Comparison of ENCODE assay signal across 8 cellular contexts in the genomic region with DNA sequence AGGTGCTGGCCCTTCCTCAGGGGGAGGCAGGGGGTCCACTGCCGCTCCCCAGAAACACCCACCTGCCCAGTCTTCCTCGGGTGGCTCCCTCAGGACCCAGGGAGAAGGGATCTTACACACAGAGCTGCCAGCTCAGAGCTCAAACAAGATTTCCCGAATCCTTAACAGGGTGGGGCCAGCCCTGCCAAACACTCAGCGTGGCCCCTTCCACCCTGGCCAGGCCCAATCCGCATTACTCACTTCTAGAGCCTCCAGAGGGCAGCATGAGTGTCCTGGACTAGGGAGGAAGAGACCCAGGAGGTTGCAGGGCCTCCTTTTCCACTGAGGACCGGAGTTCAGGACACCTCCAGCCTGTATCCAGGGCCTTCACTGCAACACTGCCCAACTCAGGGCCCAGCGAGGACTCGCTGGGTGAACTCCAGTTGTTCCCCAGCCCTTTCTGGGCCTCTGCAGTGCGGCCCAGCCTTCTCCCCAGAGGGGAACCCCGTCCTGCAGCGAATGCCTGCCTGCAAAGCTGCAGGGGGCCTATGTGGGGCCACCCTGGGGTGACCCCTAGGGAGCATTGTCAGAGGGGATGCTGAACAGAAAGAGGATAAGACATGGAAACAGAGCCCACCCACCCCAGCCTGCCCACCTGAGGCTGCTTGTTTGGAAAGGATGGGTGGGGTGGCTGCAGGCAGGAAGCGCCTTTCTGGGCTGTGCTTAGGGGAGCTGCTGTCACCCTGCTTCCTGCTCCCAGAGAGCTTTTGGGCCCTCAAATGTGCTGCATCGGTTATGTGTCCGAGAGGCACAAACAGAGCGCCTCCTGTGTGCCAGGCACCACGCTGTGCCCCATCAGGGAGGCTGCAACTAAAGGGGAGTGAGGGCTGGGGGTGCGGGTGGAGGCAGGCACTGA. TPM values are rescaled to one million over a fixed set of nuclear protein-coding genes. Genes with fewer than 3 reads are reported as not detected.
DNase-seq lines count a peak whose midpoint lies in the region; ATAC-seq and TF ChIP-seq lines count a peak whose summit lies in the region.

No MANE protein-coding gene starts in this region.

- no peak overlapping the region for H3K4me3 ChIP-seq in mammary epithelial cell (replicated peaks in 1 of 3; ENCODE audit: insufficient read depth in 1 of 3, low read depth in 2 of 3, low read length in 3 of 3)
- H3K4me3 ChIP-seq in hepatocyte = no peak overlapping the region
- no peak overlapping the region for H3K4me3 ChIP-seq in upper lobe of right lung

- H3K9ac ChIP-seq in mammary epithelial cell (ENCODE audit: insufficient read depth, low read length) = no peak overlapping the region

- no peak overlapping the region for H2AFZ ChIP-seq in mammary epithelial cell (ENCODE audit: low read depth, low read length)
- no peak overlapping the region for H2AFZ ChIP-seq in hepatocyte

- H3K36me3 ChIP-seq in mammary epithelial cell (ENCODE audit: insufficient read depth, low read length) (no peaks in the 10 kb centered on the region), hepatocyte (replicated peaks; ENCODE audit: insufficient read depth, low read depth) (no peaks in the 10 kb centered on the region), upper lobe of right lung (no peaks in the 10 kb centered on the region)

- no peak overlapping the region for H3K4me2 ChIP-seq in mammary epithelial cell (ENCODE audit: insufficient read depth, low read depth, low read length)
- no peak overlapping the region for H3K4me2 ChIP-seq in hepatocyte

- in situ Hi-C loops in T47D (cut with HindIII; ENCODE audit: low pct_unique_long_range_greater_than_20kb, low sequenced_read_pairs) = no loop called here
- in situ Hi-C loops in mammary epithelial cell (cut with MboI; ENCODE audit: low sequenced_read_pairs in 2 of 2) = loop anchor here (5.0 to 25.0 kb wide), 3 partner anchors 92 to 362 kb away; no protein-coding TSS in a partner anchor

- peak; percentile 71 for ATAC-seq in upper lobe of right lung

- H3K4me1 ChIP-seq in mammary epithelial cell (ENCODE audit: insufficient read depth, low read length) = peaks cover 4% of the 10 kb centered on the region
- H3K4me1 ChIP-seq in hepatocyte (ENCODE audit: insufficient read depth) = peaks cover 32% of the 10 kb centered on the region
- H3K4me1 ChIP-seq in upper lobe of right lung = peaks cover 23% of the 10 kb centered on the region

- 100% methylated on average over 5 of the region's 17 CpGs for WGBS in mammary epithelial cell (ENCODE audit: low coverage, missing lambda C conversion rate)
- WGBS in hepatocyte (ENCODE audit: low lambda C conversion rate, missing lambda C conversion rate) = 69% methylated on average over 17 of the region's 17 CpGs

- H3K27me3 ChIP-seq in mammary epithelial cell (ENCODE audit: insufficient read depth, low read length) (no peaks in the 10 kb centered on the region), hepatocyte (no peaks in the 10 kb centered on the region), upper lobe of right lung (no peaks in the 10 kb centered on the region)

- peak in 1 of 2 donors; percentile 32 for TF ChIP-seq CTCF in mammary epithelial cell (conservative IDR thresholded peaks at IDR 0.05 in 1 of 2, IDR thresholded peaks at IDR 0.05 in 1 of 2; ENCODE audit: extremely low read depth in 1 of 2, insufficient read depth in 1 of 2, low read depth in 1 of 2, low read length in 2 of 2)
- TF ChIP-seq CTCF in VCaP (conservative IDR thresholded peaks at IDR 0.05) = peak; percentile 34
- peak; percentile 43 for TF ChIP-seq CTCF in hepatocyte (IDR thresholded peaks at IDR 0.05; ENCODE audit: poor library complexity)
- TF ChIP-seq CTCF in upper lobe of right lung (IDR thresholded peaks at IDR 0.05) = peak; percentile 20

- no TSS peak for BruUV-seq in mammary epithelial cell (replicated peaks; lab: Mats Ljungman, UMichigan)

- intact Hi-C loops in mammary epithelial cell (cut with micrococcal nuclease) (no loop called here), upper lobe of right lung (cut with DNase I) (no loop called here)

- no peaks in the 10 kb centered on the region for H4K20me1 ChIP-seq in mammary epithelial cell (ENCODE audit: insufficient read depth, low read length)
- H4K20me1 ChIP-seq in hepatocyte (ENCODE audit: insufficient read depth, poor library complexity, severe bottlenecking) = peaks cover 18% of the 10 kb centered on the region

- peak; percentile 63 to 66 for DNase-seq in T47D (ENCODE audit: low read depth in 1 of 2, low spot score in 1 of 2)
- DNase-seq in mammary epithelial cell = no peak
- peak; percentile 69 for DNase-seq in hepatocyte (ENCODE audit: low spot score)
- DNase-seq in upper lobe of right lung = no peak
- no peak for DNase-seq in amygdala (lab: John Stamatoyannopoulos, UW)
- DNase-seq in NCI-H2227 (lab: John Stamatoyannopoulos, UW; ENCODE audit: unreplicated experiment) = no peak
- DNase-seq in NCI-H146 treated with DMSO at 0.1 percent for 48 hours (lab: John Stamatoyannopoulos, UW; ENCODE audit: unreplicated experiment) = no peak

- H3K79me2 ChIP-seq in mammary epithelial cell (ENCODE audit: insufficient read depth, low read length) (peaks cover 1% of the 10 kb centered on the region), hepatocyte (peaks cover 40% of the 10 kb centered on the region)

- dilution Hi-C loops in mammary epithelial cell (cut with HindIII; ENCODE audit: low sequenced_read_pairs) = no loop called here

- CTCF ChIA-PET in mammary epithelial cell (lab: Charles Lee; ENCODE audit: low non-redundant PET) = no interaction called here

- H3K9me3 ChIP-seq in mammary epithelial cell (replicated peaks; ENCODE audit: insufficient read depth, low read length) (no peaks in the 10 kb centered on the region), hepatocyte (ENCODE audit: low read depth) (no peaks in the 10 kb centered on the region), upper lobe of right lung (no peaks in the 10 kb centered on the region)

- H3K27ac ChIP-seq in mammary epithelial cell (ENCODE audit: insufficient read depth, low read depth, low read length) = no peak overlapping the region
- peak overlapping the region; percentile 57 for H3K27ac ChIP-seq in VCaP
- peak overlapping the region; percentile 27 for H3K27ac ChIP-seq in hepatocyte
- H3K27ac ChIP-seq in upper lobe of right lung = peak overlapping the region; percentile 6

- H3K9me2 ChIP-seq in hepatocyte (replicated peaks; ENCODE audit: insufficient read depth) = no peaks in the 10 kb centered on the region

RNA-seq across cellular contexts. Expression of gene CCNK, which starts 43.8 kb away (rescaled TPM):
- total RNA-seq in mammary epithelial cell (10 to 100 TPM; 27.0 to 85.4 TPM), hepatocyte (15.6 and 22.0 TPM in 2 replicates), upper lobe of right lung (48.7 TPM)
- polyA plus RNA-seq in mammary epithelial cell (7.0 TPM), hepatocyte (10.1 and 11.1 TPM in 2 replicates)
- polyA minus RNA-seq in mammary epithelial cell = 41.3 TPM

RNA-seq across cellular contexts. Expression of gene SETD3, which starts 44.4 kb away (rescaled TPM):
- total RNA-seq in mammary epithelial cell (10 to 100 TPM; 51.3 to 62.8 TPM), hepatocyte (60.2 and 67.3 TPM in 2 replicates), upper lobe of right lung (90.3 TPM)
- polyA plus RNA-seq in mammary epithelial cell (28.8 TPM), hepatocyte (43.6 and 47.0 TPM in 2 replicates)
- 62.1 TPM for polyA minus RNA-seq in mammary epithelial cell

Comparison
In these comparisons a context has a peak if more than half of its experiments do, and no peak if none do; other contexts are left out.
1. DNase-seq: peak in T47D (2 of 2) and hepatocyte (single experiment); none in mammary epithelial cell (single experiment), upper lobe of right lung (single experiment), amygdala (0 of 56), NCI-H2227 (single experiment) and NCI-H146 treated with DMSO at 0.1 percent for 48 hours (single experiment).